In the genomic region with DNA sequence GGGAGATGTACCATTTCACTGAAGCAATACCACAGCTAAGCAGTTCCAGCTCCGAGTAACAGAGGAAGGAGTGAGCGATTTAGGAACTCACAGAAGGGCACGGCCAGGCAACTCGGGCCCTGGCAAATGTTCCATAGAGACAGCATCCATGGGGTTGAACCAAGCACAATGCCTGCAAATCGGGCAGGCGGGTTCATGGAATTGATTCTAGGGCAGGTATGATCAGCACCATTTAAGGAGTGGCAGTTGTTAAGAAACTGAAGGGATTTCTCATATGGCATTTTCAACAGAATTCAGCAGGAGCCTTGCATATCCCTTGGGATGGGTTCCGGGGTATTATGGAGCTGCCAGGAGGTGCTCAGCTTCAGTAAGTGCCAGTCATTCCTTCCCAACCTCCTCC, we compare ENCODE assay signal across 19 cellular contexts.
DNase-seq lines count a peak whose midpoint lies in the region; ATAC-seq and TF ChIP-seq lines count a peak whose summit lies in the region.
"Had no signal": no experiment of that assay in that cellular context is flagged by ENCODE, and none has a peak within 500 bp of the region (broad histone marks: within the 10 kb centered on the region; RNA-seq: fewer than 3 reads in every experiment).

No MANE protein-coding gene starts in this region.

- POLR2A ChIA-PET in CD8-positive, alpha-beta T cell (lab: Charles Lee), result interaction anchor here (0.9 to 45.4 kb wide), 5 partner anchors 8 to 167 kb away, joined by 3 to 1039 read pairs (median 3); partner anchors contain the start of gene IKZF1
- POLR2A ChIA-PET in naive thymus-derived CD4-positive, alpha-beta T cell (lab: Charles Lee), result interaction anchor here (0.7 to 43.0 kb wide), 7 partner anchors 20 to 171 kb away, joined by 3 to 2368 read pairs (median 3); partner anchors contain the start of gene IKZF1
- POLR2A ChIA-PET in HEK293T (lab: Yijun Ruan, JAX), result no interaction called here

- H3K9me3 ChIP-seq in CD8-positive, alpha-beta T cell (ENCODE audit: low read length), result no peaks in the 10 kb centered on the region
- H3K9me3 ChIP-seq in naive thymus-derived CD4-positive, alpha-beta T cell (ENCODE audit: control insufficient read depth in 2 of 3, low read length in 3 of 3), result no peaks in the 10 kb centered on the region
- H3K9me3 ChIP-seq: vagina had no signal

- H3K4me1 Mint-ChIP-seq in activated CD8-positive, alpha-beta memory T cell treated with anti-CD3 and anti-CD28 coated beads, Interleukin-2, amount 10 ng/mL, durations not matched to agents 7 days and 5 days, result peaks cover 90% of the 10 kb centered on the region
- H3K4me1 Mint-ChIP-seq in CD8-positive, alpha-beta T cell (ENCODE audit: low read depth), result peaks cover 95% of the 10 kb centered on the region
- H3K4me1 Mint-ChIP-seq in activated T-helper 17 cell treated with anti-CD3 and anti-CD28 coated beads, Interleukin-2, amount 50 U/mL, for 72 hours, result peaks cover 70% of the 10 kb centered on the region
- H3K4me1 Mint-ChIP-seq in naive thymus-derived CD4-positive, alpha-beta T cell, result peaks cover 63 to 99% (median 96%) of the 10 kb centered on the region in 7 donors
- H3K4me1 Mint-ChIP-seq: H9 had no signal

- ATAC-seq in activated CD8-positive, alpha-beta memory T cell treated with anti-CD3 and anti-CD28 coated beads, Interleukin-2, amount 10 ng/mL, durations not matched to agents 7 days and 5 days, result no peak
- ATAC-seq in CD8-positive, alpha-beta T cell, result no peak
- no peak for ATAC-seq in activated T-helper 17 cell treated with anti-CD3 and anti-CD28 coated beads, Interleukin-2, amount 50 U/mL, for 72 hours (replicated peaks)
- ATAC-seq in naive thymus-derived CD4-positive, alpha-beta T cell, result no peak
- ATAC-seq in HG02970 (IDR thresholded peaks at IDR 0.05; ENCODE audit: low FRiP score, unreplicated experiment), result no peak
- ATAC-seq: left lung, PC-3 had no signal

- H3K27ac Mint-ChIP-seq in activated CD8-positive, alpha-beta memory T cell treated with anti-CD3 and anti-CD28 coated beads, Interleukin-2, amount 10 ng/mL, durations not matched to agents 7 days and 5 days, result peak overlapping the region; percentile 82
- peak overlapping the region; percentile 97 for H3K27ac Mint-ChIP-seq in CD8-positive, alpha-beta T cell
- peak overlapping the region; percentile 87 for H3K27ac Mint-ChIP-seq in activated T-helper 17 cell treated with anti-CD3 and anti-CD28 coated beads, Interleukin-2, amount 50 U/mL, for 72 hours
- peak overlapping the region in 7 of 9 donors; percentile 72 to 99 (median 90) for H3K27ac Mint-ChIP-seq in naive thymus-derived CD4-positive, alpha-beta T cell
- H3K27ac Mint-ChIP-seq: H9 had no signal

- peaks cover 90% of the 10 kb centered on the region for H3K4me1 ChIP-seq in CD8-positive, alpha-beta T cell (ENCODE audit: insufficient read depth, low read length)
- H3K4me1 ChIP-seq in naive thymus-derived CD4-positive, alpha-beta T cell (ENCODE audit: control insufficient read depth in 2 of 2, insufficient read depth in 2 of 2, low read length in 2 of 2), result peaks cover 80 to 86% of the 10 kb centered on the region in 2 donors
- H3K4me1 ChIP-seq: left lung, vagina had no signal

- intact Hi-C loops in CD8-positive, alpha-beta T cell (cut with DNase I, micrococcal nuclease), result loop anchor here (1.0 to 2.0 kb wide), 2 partner anchors 278 to 279 kb away; partner anchors contain the start of gene ZPBP (in 1 of the 2)
- intact Hi-C loops in naive thymus-derived CD4-positive, alpha-beta T cell (cut with micrococcal nuclease), result loop anchor here in 1 of 2 donors (2.0 to 5.0 kb wide), 2 partner anchors 14 to 306 kb away; no protein-coding TSS in a partner anchor

- no peak overlapping the region for H3K27ac ChIP-seq in CD8-positive, alpha-beta T cell (ENCODE audit: low read depth, low read length)
- peak overlapping the region; percentile 94 for H3K27ac ChIP-seq in naive thymus-derived CD4-positive, alpha-beta T cell (ENCODE audit: low read depth, low read length)
- H3K27ac ChIP-seq: dorsolateral prefrontal cortex, epithelial cell of prostate, left lung, vagina had no signal

- H3K36me3 Mint-ChIP-seq in activated CD8-positive, alpha-beta memory T cell treated with anti-CD3 and anti-CD28 coated beads, Interleukin-2, amount 10 ng/mL, durations not matched to agents 7 days and 5 days, result peaks cover 82% of the 10 kb centered on the region
- H3K36me3 Mint-ChIP-seq in CD8-positive, alpha-beta T cell, result peaks cover 92% of the 10 kb centered on the region
- H3K36me3 Mint-ChIP-seq in activated T-helper 17 cell treated with anti-CD3 and anti-CD28 coated beads, Interleukin-2, amount 50 U/mL, for 72 hours (ENCODE audit: low read depth), result peaks cover 100% of the 10 kb centered on the region
- peaks cover 7 to 63% (median 43%) of the 10 kb centered on the region in 5 donors for H3K36me3 Mint-ChIP-seq in naive thymus-derived CD4-positive, alpha-beta T cell

- H3K36me3 ChIP-seq in CD8-positive, alpha-beta T cell (ENCODE audit: insufficient read depth, low read length), result peaks cover 41% of the 10 kb centered on the region
- peaks cover 29 to 56% (median 30%) of the 10 kb centered on the region in 3 experiments for H3K36me3 ChIP-seq in naive thymus-derived CD4-positive, alpha-beta T cell (ENCODE audit: control insufficient read depth in 2 of 3, insufficient read depth in 3 of 3, low read length in 3 of 3)
- H3K36me3 ChIP-seq: vagina had no signal

- no peaks in the 10 kb centered on the region for H3K27me3 ChIP-seq in CD8-positive, alpha-beta T cell (ENCODE audit: insufficient read depth, low read length)
- no peaks in the 10 kb centered on the region for H3K27me3 ChIP-seq in naive thymus-derived CD4-positive, alpha-beta T cell (ENCODE audit: control insufficient read depth in 2 of 2, insufficient read depth in 2 of 2, low read length in 2 of 2)
- H3K27me3 ChIP-seq: left lung, vagina had no signal

- H3K4me3 Mint-ChIP-seq in activated CD8-positive, alpha-beta memory T cell treated with anti-CD3 and anti-CD28 coated beads, Interleukin-2, amount 10 ng/mL, durations not matched to agents 7 days and 5 days, result no peak overlapping the region
- H3K4me3 Mint-ChIP-seq in CD8-positive, alpha-beta T cell, result no peak overlapping the region
- peak overlapping the region; percentile 82 for H3K4me3 Mint-ChIP-seq in activated T-helper 17 cell treated with anti-CD3 and anti-CD28 coated beads, Interleukin-2, amount 50 U/mL, for 72 hours
- peak overlapping the region in 7 of 10 donors; percentile 36 to 71 (median 49) for H3K4me3 Mint-ChIP-seq in naive thymus-derived CD4-positive, alpha-beta T cell
- H3K4me3 Mint-ChIP-seq: H9 had no signal

- H3K4me3 ChIP-seq in CD8-positive, alpha-beta T cell (ENCODE audit: low read depth, low read length), result no peak overlapping the region
- H3K4me3 ChIP-seq in naive thymus-derived CD4-positive, alpha-beta T cell (ENCODE audit: low read length), result no peak overlapping the region
- H3K4me3 ChIP-seq: dorsolateral prefrontal cortex, left lung, vagina had no signal

- DNase-seq in activated CD8-positive, alpha-beta memory T cell treated with anti-CD3 and anti-CD28 coated beads, Interleukin-2, amount 10 ng/mL, durations not matched to agents 7 days and 5 days, result no peak
- no peak for DNase-seq in activated CD8-positive, alpha-beta memory T cell treated with anti-CD3 and anti-CD28 coated beads, Interleukin-2, amount 50 U/mL, for 4 hours
- no peak for DNase-seq in CD8-positive, alpha-beta T cell
- peak in 1 of 9 donors; percentile 6 for DNase-seq in naive thymus-derived CD4-positive, alpha-beta T cell
- no peak for DNase-seq in stimulated activated CD4-positive, alpha-beta T cell treated with anti-CD3 and anti-CD28 coated beads, Interleukin-15, amount 100 ng/mL, for 24 hours
- DNase-seq in HEK293T (ENCODE audit: extremely low spot score), result no peak
- DNase-seq: anterior cingulate cortex, dorsolateral prefrontal cortex, H9, left lung, NCI-H2081 treated with DMSO at 0.1 percent for 48 hours, NCI-H446, PC-3, Right ventricle myocardium superior, SW 1271 had no signal

- CTCF ChIA-PET in activated CD8-positive, alpha-beta memory T cell treated with anti-CD3 and anti-CD28 coated beads, Interleukin-2, amount 10 ng/mL, durations not matched to agents 7 days and 5 days (lab: Charles Lee), result interaction anchor here (1.0 to 11.4 kb wide), 7 partner anchors 11 to 167 kb away, joined by 3 to 170 read pairs (median 4); no protein-coding TSS in a partner anchor
- CTCF ChIA-PET in CD8-positive, alpha-beta T cell (lab: Charles Lee), result interaction anchor here (0.9 to 19.5 kb wide), 13 partner anchors 9 to 163 kb away, joined by 3 to 339 read pairs (median 5); partner anchors contain the start of gene IKZF1
- CTCF ChIA-PET in naive thymus-derived CD4-positive, alpha-beta T cell (lab: Charles Lee), result interaction anchor here (0.7 to 15.2 kb wide), 5 partner anchors 28 to 166 kb away, joined by 3 to 210 read pairs (median 4); partner anchors contain the start of gene IKZF1
- CTCF ChIA-PET in HEK293T (lab: Yijun Ruan, JAX), result interaction anchor here (0.9 kb wide), 1 partner anchor 166 kb away, joined by 3 read pairs; no protein-coding TSS in a partner anchor

- H3K27me3 Mint-ChIP-seq in activated CD8-positive, alpha-beta memory T cell treated with anti-CD3 and anti-CD28 coated beads, Interleukin-2, amount 10 ng/mL, durations not matched to agents 7 days and 5 days, result no peaks in the 10 kb centered on the region
- no peaks in the 10 kb centered on the region for H3K27me3 Mint-ChIP-seq in CD8-positive, alpha-beta T cell (ENCODE audit: low read depth)
- no peaks in the 10 kb centered on the region for H3K27me3 Mint-ChIP-seq in activated T-helper 17 cell treated with anti-CD3 and anti-CD28 coated beads, Interleukin-2, amount 50 U/mL, for 72 hours
- H3K27me3 Mint-ChIP-seq in naive thymus-derived CD4-positive, alpha-beta T cell, result no peaks in the 10 kb centered on the region

- no peak for TF ChIP-seq CTCF in CD8-positive, alpha-beta T cell (IDR thresholded peaks at IDR 0.05)

- no peaks in the 10 kb centered on the region for H3K9me3 Mint-ChIP-seq in activated CD8-positive, alpha-beta memory T cell treated with anti-CD3 and anti-CD28 coated beads, Interleukin-2, amount 10 ng/mL, durations not matched to agents 7 days and 5 days (ENCODE audit: low read depth)
- H3K9me3 Mint-ChIP-seq in CD8-positive, alpha-beta T cell, result no peaks in the 10 kb centered on the region
- H3K9me3 Mint-ChIP-seq in activated T-helper 17 cell treated with anti-CD3 and anti-CD28 coated beads, Interleukin-2, amount 50 U/mL, for 72 hours, result no peaks in the 10 kb centered on the region
- no peaks in the 10 kb centered on the region for H3K9me3 Mint-ChIP-seq in naive thymus-derived CD4-positive, alpha-beta T cell
- H3K9me3 Mint-ChIP-seq: H9 had no signal

TF ChIP-seq in HEK293T, 16 proteins besides CTCF, POLR2A, EP300 and RAD21 (continues in another document):
- TF ChIP-seq PKNOX1 (IDR thresholded peaks at IDR 0.05), result no peak
- no peak for TF ChIP-seq LEF1 (IDR thresholded peaks at IDR 0.05; ENCODE audit: borderline replicate concordance)

Comparison
In these comparisons a context has a peak if more than half of its experiments do, and no peak if none do; other contexts are left out.
1. H3K4me3 Mint-ChIP-seq: peak in activated T-helper 17 cell treated with anti-CD3 and anti-CD28 coated beads, Interleukin-2, amount 50 U/mL, for 72 hours (single experiment) and naive thymus-derived CD4-positive, alpha-beta T cell (7 of 10); none in activated CD8-positive, alpha-beta memory T cell treated with anti-CD3 and anti-CD28 coated beads, Interleukin-2, amount 10 ng/mL, durations not matched to agents 7 days and 5 days (single experiment) and CD8-positive, alpha-beta T cell (single experiment).
2. Peak in every context shown above with its lines, with median percentiles within 50 percentile points of each other: H3K27ac Mint-ChIP-seq.